17 cellular contexts compared by ENCODE assay signal in the genomic region with DNA sequence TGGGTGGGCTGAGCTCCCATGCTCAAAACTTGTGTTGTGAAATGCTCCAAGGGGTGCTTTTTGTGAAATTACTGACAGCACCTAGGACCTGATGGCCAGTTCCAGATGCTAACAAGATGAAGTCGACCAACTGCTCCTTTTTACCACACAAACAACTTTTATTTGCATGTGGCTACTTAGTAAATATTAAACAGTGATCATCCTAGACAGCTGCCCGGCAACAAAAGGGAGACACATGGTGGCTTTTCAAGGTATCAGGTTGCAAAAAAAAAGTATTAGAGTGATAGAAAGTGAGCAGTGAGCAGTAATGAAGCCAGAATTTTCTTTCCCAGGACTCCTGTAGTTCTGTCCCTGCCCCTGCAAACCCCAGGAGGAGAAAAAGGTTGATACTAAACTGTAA.
A peak's percentile ranks its signal among the peaks of the same experiment; 100 is the strongest.
DNase-seq lines count a peak whose midpoint lies in the region; ATAC-seq and TF ChIP-seq lines count a peak whose summit lies in the region.
"Had no signal": no experiment of that assay in that cellular context is flagged by ENCODE, and none has a peak within 500 bp of the region (broad histone marks: within the 10 kb centered on the region; RNA-seq: fewer than 3 reads in every experiment).

No MANE protein-coding gene starts in this region.

- TF ChIP-seq CTCF in OCI-LY1 (IDR thresholded peaks at IDR 0.05; ENCODE audit: low read length) (no peak), suprapubic skin (IDR thresholded peaks at IDR 0.05) (no peak)

- TF ChIP-seq EP300 in suprapubic skin (IDR thresholded peaks at IDR 0.05) = no peak

- H3K27me3 ChIP-seq in OCI-LY1 (ENCODE audit: insufficient read depth, low read length) = no peaks in the 10 kb centered on the region
- no peaks in the 10 kb centered on the region for H3K27me3 ChIP-seq in suprapubic skin
- H3K27me3 ChIP-seq: Peyer's patch had no signal

- no peaks in the 10 kb centered on the region for H3K4me1 Mint-ChIP-seq in activated T-helper 2 cell treated with anti-CD3 and anti-CD28 coated beads, Interferon-gamma antibody, Interleukin-2, Interleukin-4, amounts not matched to agents 10 μg/mL and 5 μg/mL and 100 μg/mL, durations not matched to agents 14 hours and 24 hours and 36 hours (ENCODE audit: low read depth)
- H3K4me1 Mint-ChIP-seq: activated naive CD8-positive, alpha-beta T cell treated with anti-CD3 and anti-CD28 coated beads, Interleukin-2, amount 50 U/mL, for 24 hours; stimulated activated memory B cell treated with anti-CD40 and anti-IgM and Interleukin-4, amounts not matched to agents 10 μg/mL and 1 μg/mL and 100 μg/mL, for 72 hours had no signal

- no peak overlapping the region for H3K9ac ChIP-seq in OCI-LY1 (ENCODE audit: low read length)

- no peaks in the 10 kb centered on the region; the same call in 1 of the 2 replicates for H3F3A ChIP-seq in OCI-LY1 (ENCODE audit: insufficient read depth, low read length)

- no peak overlapping the region for H3K4me3 Mint-ChIP-seq in activated T-helper 2 cell treated with anti-CD3 and anti-CD28 coated beads, Interferon-gamma antibody, Interleukin-2, Interleukin-4, amounts not matched to agents 10 μg/mL and 5 μg/mL and 100 μg/mL, durations not matched to agents 14 hours and 24 hours and 36 hours (ENCODE audit: low read depth)
- H3K4me3 Mint-ChIP-seq: activated naive CD8-positive, alpha-beta T cell treated with anti-CD3 and anti-CD28 coated beads, Interleukin-2, amount 50 U/mL, for 24 hours; stimulated activated memory B cell treated with anti-CD40 and anti-IgM and Interleukin-4, amounts not matched to agents 10 μg/mL and 1 μg/mL and 100 μg/mL, for 72 hours had no signal

- H3K4me1 ChIP-seq in OCI-LY1 (ENCODE audit: insufficient read depth, low read length, severe bottlenecking) (peaks cover 5% of the 10 kb centered on the region), suprapubic skin (no peaks in the 10 kb centered on the region)
- H3K4me1 ChIP-seq: Peyer's patch, sigmoid colon had no signal

- no peak overlapping the region for H3K27ac Mint-ChIP-seq in activated T-helper 2 cell treated with anti-CD3 and anti-CD28 coated beads, Interferon-gamma antibody, Interleukin-2, Interleukin-4, amounts not matched to agents 10 μg/mL and 5 μg/mL and 100 μg/mL, durations not matched to agents 14 hours and 24 hours and 36 hours
- H3K27ac Mint-ChIP-seq: activated naive CD8-positive, alpha-beta T cell treated with anti-CD3 and anti-CD28 coated beads, Interleukin-2, amount 50 U/mL, for 24 hours; stimulated activated memory B cell treated with anti-CD40 and anti-IgM and Interleukin-4, amounts not matched to agents 10 μg/mL and 1 μg/mL and 100 μg/mL, for 72 hours had no signal

- H3K27ac ChIP-seq in OCI-LY1 (ENCODE audit: low read depth, low read length, poor library complexity, severe bottlenecking) (peak overlapping the region; percentile 54), suprapubic skin (no peak overlapping the region)
- H3K27ac ChIP-seq: Peyer's patch, sigmoid colon had no signal

- H3K4me3 ChIP-seq in OCI-LY1 (ENCODE audit: low read depth, low read length, poor library complexity, severe bottlenecking) (no peak overlapping the region), suprapubic skin (no peak overlapping the region)
- H3K4me3 ChIP-seq: Peyer's patch, sigmoid colon had no signal

- no peak overlapping the region for H2AFZ ChIP-seq in OCI-LY1 (ENCODE audit: low read length)

- H3K27me3 Mint-ChIP-seq in activated T-helper 2 cell treated with anti-CD3 and anti-CD28 coated beads, Interferon-gamma antibody, Interleukin-2, Interleukin-4, amounts not matched to agents 10 μg/mL and 5 μg/mL and 100 μg/mL, durations not matched to agents 14 hours and 24 hours and 36 hours (ENCODE audit: low read depth) = no peaks in the 10 kb centered on the region

- H3K9me3 ChIP-seq in OCI-LY1 (ENCODE audit: low read length) (0 out of 2 replicates have a peak, but pooled peaks cover 6% of the 10 kb centered on the region), suprapubic skin (no peaks in the 10 kb centered on the region)
- H3K9me3 ChIP-seq: Peyer's patch, sigmoid colon had no signal

- no peak for TF ChIP-seq POLR2A in suprapubic skin (IDR thresholded peaks at IDR 0.05)

- intact Hi-C loops in activated T-helper 2 cell treated with anti-CD3 and anti-CD28 coated beads, Interferon-gamma antibody, Interleukin-2, Interleukin-4, amounts not matched to agents 10 μg/mL and 5 μg/mL and 100 μg/mL, durations not matched to agents 14 hours and 24 hours and 36 hours (cut with micrococcal nuclease) = no loop called here

- H3K9me2 ChIP-seq in OCI-LY1 (ENCODE audit: low read depth, low read length) = no peaks in the 10 kb centered on the region

- H3K79me2 ChIP-seq in OCI-LY1 (ENCODE audit: insufficient read depth, low read length) = no peaks in the 10 kb centered on the region

- ATAC-seq in GM18520 (IDR thresholded peaks at IDR 0.05; ENCODE audit: unreplicated experiment) = peak; percentile 52
- ATAC-seq in GM19463 (IDR thresholded peaks at IDR 0.05; ENCODE audit: unreplicated experiment) = peak; percentile 66
- ATAC-seq in HG03196 (IDR thresholded peaks at IDR 0.05; ENCODE audit: unreplicated experiment) = peak; percentile 59
- ATAC-seq: activated naive CD8-positive, alpha-beta T cell treated with anti-CD3 and anti-CD28 coated beads, Interleukin-2, amount 50 U/mL, for 24 hours; stimulated activated memory B cell treated with anti-CD40 and anti-IgM and Interleukin-4, amounts not matched to agents 10 μg/mL and 1 μg/mL and 100 μg/mL, for 72 hours had no signal

- no peak overlapping the region for H3K4me2 ChIP-seq in OCI-LY1 (ENCODE audit: low read length)

- peaks cover 5% of the 10 kb centered on the region for H3K9me3 Mint-ChIP-seq in activated T-helper 2 cell treated with anti-CD3 and anti-CD28 coated beads, Interferon-gamma antibody, Interleukin-2, Interleukin-4, amounts not matched to agents 10 μg/mL and 5 μg/mL and 100 μg/mL, durations not matched to agents 14 hours and 24 hours and 36 hours

- no peaks in the 10 kb centered on the region for H4K20me1 ChIP-seq in OCI-LY1 (ENCODE audit: insufficient read depth, low read length)

- no peak for DNase-seq in activated T-helper 2 cell treated with anti-CD3 and anti-CD28 coated beads, Interferon-gamma antibody, Interleukin-2, Interleukin-4, amounts not matched to agents 10 μg/mL and 5 μg/mL and 100 μg/mL, durations not matched to agents 14 hours and 24 hours and 36 hours (ENCODE audit: low spot score)
- DNase-seq in SW 1271 (lab: John Stamatoyannopoulos, UW) (no peak), T-helper 9 cell (no peak), suprapubic skin (ENCODE audit: low spot score in 2 of 2) (no peak)
- DNase-seq: activated CD4-positive, alpha-beta T cell treated with anti-CD3 and anti-CD28 coated beads for 1 hour; activated naive CD8-positive, alpha-beta T cell treated with anti-CD3 and anti-CD28 coated beads, Interleukin-2, amount 50 U/mL, for 24 hours; activated T-cell treated with anti-CD3 and anti-CD28 coated beads, Interleukin-2, amount 50 U/mL, for 1 hour; central memory CD4-positive, alpha-beta T cell; foreskin melanocyte; mesendoderm; Peyer's patch; sigmoid colon had no signal

- WGBS in suprapubic skin = 44% methylated on average over 2 of the region's 2 CpGs

- peaks cover 30% of the 10 kb centered on the region for H3K36me3 ChIP-seq in OCI-LY1 (ENCODE audit: insufficient read depth, low read length)
- H3K36me3 ChIP-seq in suprapubic skin = no peaks in the 10 kb centered on the region
- H3K36me3 ChIP-seq: Peyer's patch, sigmoid colon had no signal

- H3K36me3 Mint-ChIP-seq in activated T-helper 2 cell treated with anti-CD3 and anti-CD28 coated beads, Interferon-gamma antibody, Interleukin-2, Interleukin-4, amounts not matched to agents 10 μg/mL and 5 μg/mL and 100 μg/mL, durations not matched to agents 14 hours and 24 hours and 36 hours (ENCODE audit: low read depth) = no peaks in the 10 kb centered on the region
